In the genomic region with DNA sequence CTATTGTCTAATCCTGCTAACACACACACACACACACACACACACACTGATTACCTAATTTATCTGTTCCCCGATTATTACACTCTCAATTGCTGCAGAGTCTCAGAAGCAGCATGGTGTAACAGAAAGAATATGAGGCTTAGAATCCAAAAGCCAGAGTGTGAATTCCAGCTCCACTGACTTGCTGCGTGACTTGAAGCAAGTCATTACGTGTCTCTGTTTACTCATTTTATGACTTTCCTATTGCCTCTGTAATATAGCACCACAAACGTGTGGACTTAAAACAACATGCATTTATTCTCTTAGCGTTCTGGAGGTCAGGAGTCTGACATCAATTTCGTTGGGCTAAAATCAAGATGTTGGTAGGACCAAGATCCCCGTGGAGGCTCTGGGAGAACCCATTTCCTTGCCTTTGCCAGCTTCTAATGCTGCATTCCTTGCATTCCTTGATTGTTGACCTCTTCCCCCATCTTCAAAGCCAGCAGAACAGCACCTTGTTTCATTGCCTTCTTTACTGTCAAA, we compare ENCODE assay signal across 9 cellular contexts. TPM values are rescaled to one million over a fixed set of nuclear protein-coding genes. Genes with fewer than 3 reads are reported as not detected.
A peak's percentile ranks its signal among the peaks of the same experiment; 100 is the strongest.
DNase-seq lines count a peak whose midpoint lies in the region; ATAC-seq, FAIRE-seq and TF ChIP-seq lines count a peak whose summit lies in the region.
"Had no signal": no experiment of that assay in that cellular context is flagged by ENCODE, and none has a peak within 500 bp of the region (broad histone marks: within the 10 kb centered on the region; RNA-seq: fewer than 3 reads in every experiment).

No MANE protein-coding gene starts in this region.

- H3K9ac ChIP-seq in astrocyte (ENCODE audit: low read length) (no peak overlapping the region), mesenchymal stem cell (ENCODE audit: low read length) (no peak overlapping the region)

- H2AFZ ChIP-seq in astrocyte (ENCODE audit: low read depth, low read length) (peak overlapping the region; percentile 29), mesenchymal stem cell (ENCODE audit: low read depth, low read length) (no peak overlapping the region)

- TF ChIP-seq CTCF in astrocyte (IDR thresholded peaks at IDR 0.05; ENCODE audit: insufficient read depth, low read depth, low read length): no peak

- no peak overlapping the region for H3K4me3 ChIP-seq in CD8-positive, alpha-beta memory T cell (ENCODE audit: low read length)
- no peak overlapping the region for H3K4me3 ChIP-seq in astrocyte (ENCODE audit: insufficient read depth, low read depth, low read length)
- no peak overlapping the region for H3K4me3 ChIP-seq in mesenchymal stem cell (ENCODE audit: insufficient read depth in 1 of 2, low read depth in 1 of 2, low read length in 2 of 2)
- H3K4me3 ChIP-seq: body of pancreas had no signal

- no peak overlapping the region for H3K23ac ChIP-seq in mesenchymal stem cell (ENCODE audit: low read length in 2 of 2)

- H3K4me2 ChIP-seq in astrocyte (ENCODE audit: low read length) (peak overlapping the region; percentile 56), mesenchymal stem cell (ENCODE audit: low read length, poor library complexity, severe bottlenecking) (no peak overlapping the region)

- H3K79me2 ChIP-seq in astrocyte (ENCODE audit: insufficient read depth, low read length): no peaks in the 10 kb centered on the region

- no peak overlapping the region for H2BK120ac ChIP-seq in mesenchymal stem cell (ENCODE audit: low read depth, low read length)

- no peaks in the 10 kb centered on the region for H3K36me3 ChIP-seq in CD8-positive, alpha-beta memory T cell (ENCODE audit: insufficient read depth, low read length)
- H3K36me3 ChIP-seq in astrocyte (ENCODE audit: insufficient read depth, low read length) (no peaks in the 10 kb centered on the region), mesenchymal stem cell (ENCODE audit: control insufficient read depth in 1 of 2, insufficient read depth in 2 of 2, low read depth in 1 of 2, low read length in 2 of 2) (no peaks in the 10 kb centered on the region)

- no peak overlapping the region for H3K4ac ChIP-seq in mesenchymal stem cell (ENCODE audit: low read depth in 1 of 2, low read length in 2 of 2)

- WGBS in mesenchymal stem cell: 6% methylated on average over 7 of the region's 7 CpGs

- H2BK12ac ChIP-seq in mesenchymal stem cell (ENCODE audit: low read length in 2 of 2): no peak overlapping the region

- no peak overlapping the region for H4K91ac ChIP-seq in mesenchymal stem cell (ENCODE audit: low read length)

- ATAC-seq in HG03280 (IDR thresholded peaks at IDR 0.05; ENCODE audit: unreplicated experiment): no peak
- ATAC-seq in GM18520 (IDR thresholded peaks at IDR 0.05; ENCODE audit: unreplicated experiment): no peak
- ATAC-seq: body of pancreas had no signal

- no peak overlapping the region for H3K14ac ChIP-seq in mesenchymal stem cell (ENCODE audit: low read length in 2 of 2)

- no peaks in the 10 kb centered on the region for H4K20me1 ChIP-seq in astrocyte (ENCODE audit: insufficient read depth, low read length)

- H3K79me1 ChIP-seq in mesenchymal stem cell (replicated peaks; ENCODE audit: low read length, poor library complexity, severe bottlenecking): no peaks in the 10 kb centered on the region

- no peak overlapping the region for H3K18ac ChIP-seq in mesenchymal stem cell (ENCODE audit: low read depth in 1 of 2, low read length in 2 of 2)

- H3K36me3 Mint-ChIP-seq in CD8-positive, alpha-beta memory T cell: peaks cover 10 to 58% (median 31%) of the 10 kb centered on the region in 3 donors
- H3K36me3 Mint-ChIP-seq in astrocyte (ENCODE audit: low read depth, unreplicated experiment): no peaks in the 10 kb centered on the region

- H3K27me3 ChIP-seq in CD8-positive, alpha-beta memory T cell (ENCODE audit: insufficient read depth, low read length, poor library complexity, severe bottlenecking): no peaks in the 10 kb centered on the region
- H3K27me3 ChIP-seq in astrocyte (ENCODE audit: insufficient read depth, low read length) (no peaks in the 10 kb centered on the region), mesenchymal stem cell (ENCODE audit: control insufficient read depth in 1 of 2, insufficient read depth in 1 of 2, low read length in 2 of 2) (no peaks in the 10 kb centered on the region)
- H3K27me3 ChIP-seq: body of pancreas had no signal

- no peak overlapping the region for H2BK15ac ChIP-seq in mesenchymal stem cell (ENCODE audit: low read depth, poor library complexity, severe bottlenecking)

- CTCF ChIA-PET in CD8-positive, alpha-beta memory T cell (lab: Charles Lee): no interaction called here

- no peaks in the 10 kb centered on the region for H3K9me3 ChIP-seq in CD8-positive, alpha-beta memory T cell (ENCODE audit: low read length)
- H3K9me3 ChIP-seq in astrocyte (ENCODE audit: insufficient read depth, low read depth, low read length) (no peaks in the 10 kb centered on the region), mesenchymal stem cell (ENCODE audit: control insufficient read depth, low read length) (no peaks in the 10 kb centered on the region)
- H3K9me3 ChIP-seq: body of pancreas had no signal

- H2BK5ac ChIP-seq in mesenchymal stem cell (ENCODE audit: low read depth, low read length, poor library complexity, severe bottlenecking): no peak overlapping the region

- no peak overlapping the region for H3K4me3 Mint-ChIP-seq in CD8-positive, alpha-beta memory T cell
- H3K4me3 Mint-ChIP-seq in astrocyte (ENCODE audit: unreplicated experiment): no peak overlapping the region

- H3K4me1 ChIP-seq in CD8-positive, alpha-beta memory T cell (ENCODE audit: insufficient read depth, low read length): peaks cover 17% of the 10 kb centered on the region
- H3K4me1 ChIP-seq in astrocyte (ENCODE audit: insufficient read depth, low read length) (peaks cover 60% of the 10 kb centered on the region), mesenchymal stem cell (ENCODE audit: control insufficient read depth, insufficient read depth, low read depth, low read length) (peaks cover 27% of the 10 kb centered on the region)

- POLR2A ChIA-PET in CD8-positive, alpha-beta memory T cell (lab: Charles Lee): no interaction called here

- peak overlapping the region in 6 of 8 donors; percentile 2 to 83 (median 42) for H3K27ac Mint-ChIP-seq in CD8-positive, alpha-beta memory T cell
- H3K27ac Mint-ChIP-seq in astrocyte (ENCODE audit: unreplicated experiment): no peak overlapping the region

- DNase-seq in CD8-positive, alpha-beta memory T cell: no peak
- DNase-seq in HS-27A (ENCODE audit: low read depth) (peak; percentile 76), astrocyte (ENCODE audit: low read depth) (peak; percentile 75), mesenchymal stem cell (peak; percentile 91), NCI-H2227 treated with DMSO at 0.1 percent for 48 hours (lab: John Stamatoyannopoulos, UW) (no peak)
- DNase-seq in stimulated activated CD4-positive, alpha-beta T cell treated with anti-CD3 and anti-CD28 coated beads, Interleukin-12 subunit alpha, Interleukin-12 subunit beta, amount 100 ng/mL, for 4 hours: no peak
- DNase-seq: body of pancreas had no signal

- peaks cover 28 to 64% (median 57%) of the 10 kb centered on the region in 3 donors for H3K4me1 Mint-ChIP-seq in CD8-positive, alpha-beta memory T cell
- H3K4me1 Mint-ChIP-seq in astrocyte (ENCODE audit: low read depth, unreplicated experiment): peaks cover 59% of the 10 kb centered on the region

- no peak for FAIRE-seq in astrocyte (lab: Jason Lieb, UNC)

- H3K9me3 Mint-ChIP-seq in CD8-positive, alpha-beta memory T cell: no peaks in the 10 kb centered on the region
- no peaks in the 10 kb centered on the region for H3K9me3 Mint-ChIP-seq in astrocyte (ENCODE audit: unreplicated experiment)

- H4K8ac ChIP-seq in mesenchymal stem cell (ENCODE audit: low read length): no peak overlapping the region

- no peaks in the 10 kb centered on the region for H3K27me3 Mint-ChIP-seq in CD8-positive, alpha-beta memory T cell
- no peaks in the 10 kb centered on the region for H3K27me3 Mint-ChIP-seq in astrocyte (ENCODE audit: low read depth, unreplicated experiment)

- H3K27ac ChIP-seq in CD8-positive, alpha-beta memory T cell (ENCODE audit: low read depth, low read length): no peak overlapping the region
- H3K27ac ChIP-seq in astrocyte (ENCODE audit: low read depth, low read length) (peak overlapping the region; percentile 8), mesenchymal stem cell (ENCODE audit: low read length, poor library complexity, severe bottlenecking) (peak overlapping the region; percentile 84)
- H3K27ac ChIP-seq: body of pancreas had no signal

- H2AK5ac ChIP-seq in mesenchymal stem cell (ENCODE audit: low read length, severe bottlenecking): no peak overlapping the region

RNA-seq across cellular contexts. Expression of gene ATP5PO, which starts 55.9 kb away (rescaled TPM):
- 100 to 1,000 TPM; 183 to 194 TPM for total RNA-seq in CD8-positive, alpha-beta memory T cell
- polyA plus RNA-seq in CD8-positive, alpha-beta memory T cell: 316 TPM
- 163 and 171 TPM in 2 replicates for total RNA-seq in astrocyte
- 332 TPM for polyA plus RNA-seq in mesenchymal stem cell (2013, experiment 1 of 2)
- 334 TPM for polyA plus RNA-seq in mesenchymal stem cell (2013, experiment 2 of 2)

Comparison
In these comparisons a context has a peak if more than half of its experiments do, and no peak if none do; other contexts are left out.
1. DNase-seq: peak in HS-27A (single experiment), astrocyte (single experiment) and mesenchymal stem cell (single experiment); none in CD8-positive, alpha-beta memory T cell (0 of 5), stimulated activated CD4-positive, alpha-beta T cell treated with anti-CD3 and anti-CD28 coated beads, Interleukin-12 subunit alpha, Interleukin-12 subunit beta, amount 100 ng/mL, for 4 hours (single experiment) and NCI-H2227 treated with DMSO at 0.1 percent for 48 hours (single experiment).